In the genomic region with DNA sequence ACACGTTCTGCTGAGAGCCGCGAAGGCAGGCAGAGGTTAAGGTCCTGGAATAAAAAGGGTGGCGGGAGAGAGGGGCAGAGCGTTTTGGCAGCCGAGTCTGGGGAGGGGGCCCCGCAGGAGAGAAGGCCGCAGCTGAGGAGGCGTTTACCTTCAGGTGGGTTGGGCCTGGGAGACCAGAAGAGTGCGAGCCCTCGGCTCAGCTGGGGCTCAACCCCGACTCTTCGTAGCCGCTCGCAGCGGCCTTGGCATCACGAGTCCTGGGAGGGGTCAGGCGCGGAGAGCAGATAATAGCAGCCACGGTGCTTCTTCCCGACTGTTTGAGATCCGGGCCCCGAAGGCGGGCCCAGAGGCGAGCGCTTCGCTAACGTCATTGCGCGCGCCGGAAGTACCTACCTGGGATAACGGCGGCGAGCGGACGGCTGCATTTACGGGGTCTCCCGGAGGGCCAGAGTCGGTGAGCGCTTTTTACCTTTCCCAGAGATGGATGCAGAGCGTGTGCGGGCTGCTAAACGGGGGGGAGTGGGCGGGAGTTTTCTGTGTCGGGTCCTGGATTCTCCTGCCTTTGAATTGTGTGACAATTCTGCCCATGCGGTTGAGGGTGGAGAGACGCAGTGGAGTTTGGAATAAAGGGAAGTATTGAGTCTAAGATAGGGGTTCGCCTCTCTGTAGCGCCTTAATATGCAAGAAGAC, we compare ENCODE assay signal across 1 cellular context.
A peak's percentile ranks its signal among the peaks of the same experiment; 100 is the strongest.
TF ChIP-seq lines count a peak whose summit lies in the region.

TSS of gene PPHLN1 (plus strand) at position 392 of the 690 bp plus-strand sequence. CDS start 9,736 bp downstream, outside the sequence.
A gene with protein sequence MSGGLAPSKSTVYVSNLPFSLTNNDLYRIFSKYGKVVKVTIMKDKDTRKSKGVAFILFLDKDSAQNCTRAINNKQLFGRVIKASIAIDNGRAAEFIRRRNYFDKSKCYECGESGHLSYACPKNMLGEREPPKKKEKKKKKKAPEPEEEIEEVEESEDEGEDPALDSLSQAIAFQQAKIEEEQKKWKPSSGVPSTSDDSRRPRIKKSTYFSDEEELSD (minus strand): TSS at position 319 of the 690 bp plus-strand sequence. CDS start 1,992 bp downstream, outside the sequence.

TF ChIP-seq in K562, 482 proteins besides CTCF, POLR2A, EP300 and RAD21 (continued from another document and continues in another):
- no peak for TF ChIP-seq AFF4 (CRISPR knock-in tag; IDR thresholded peaks at IDR 0.05)
- TF ChIP-seq, protein P1, sequence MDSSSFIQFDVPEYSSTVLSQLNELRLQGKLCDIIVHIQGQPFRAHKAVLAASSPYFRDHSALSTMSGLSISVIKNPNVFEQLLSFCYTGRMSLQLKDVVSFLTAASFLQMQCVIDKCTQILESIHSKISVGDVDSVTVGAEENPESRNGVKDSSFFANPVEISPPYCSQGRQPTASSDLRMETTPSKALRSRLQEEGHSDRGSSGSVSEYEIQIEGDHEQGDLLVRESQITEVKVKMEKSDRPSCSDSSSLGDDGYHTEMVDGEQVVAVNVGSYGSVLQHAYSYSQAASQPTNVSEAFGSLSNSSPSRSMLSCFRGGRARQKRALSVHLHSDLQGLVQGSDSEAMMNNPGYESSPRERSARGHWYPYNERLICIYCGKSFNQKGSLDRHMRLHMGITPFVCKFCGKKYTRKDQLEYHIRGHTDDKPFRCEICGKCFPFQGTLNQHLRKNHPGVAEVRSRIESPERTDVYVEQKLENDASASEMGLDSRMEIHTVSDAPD (CRISPR knock-in tag; IDR thresholded peaks at IDR 0.05) = no peak
- no peak for TF ChIP-seq SMARCB1 (IDR thresholded peaks at IDR 0.05; ENCODE audit: insufficient read length, low read depth)
- TF ChIP-seq, protein P2, sequence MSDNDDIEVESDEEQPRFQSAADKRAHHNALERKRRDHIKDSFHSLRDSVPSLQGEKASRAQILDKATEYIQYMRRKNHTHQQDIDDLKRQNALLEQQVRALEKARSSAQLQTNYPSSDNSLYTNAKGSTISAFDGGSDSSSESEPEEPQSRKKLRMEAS (CRISPR knock-in tag; IDR thresholded peaks at IDR 0.05) = peak; percentile 63
- peak; percentile 93 for TF ChIP-seq GABPA (tag; conservative IDR thresholded peaks at IDR 0.05; ENCODE audit: low read depth)
- TF ChIP-seq HNRNPL (IDR thresholded peaks at IDR 0.05; ENCODE audit: low read depth, low read length) = no peak
- no peak for TF ChIP-seq ZNF224 (CRISPR knock-in tag; IDR thresholded peaks at IDR 0.05)
- no peak for TF ChIP-seq ZNF445 (CRISPR knock-in tag; IDR thresholded peaks at IDR 0.05; ENCODE audit: low read depth)
- no peak for TF ChIP-seq ARID3B (CRISPR knock-in tag; IDR thresholded peaks at IDR 0.05; ENCODE audit: borderline replicate concordance)
- no peak for TF ChIP-seq NR2C1 (IDR thresholded peaks at IDR 0.05)
- TF ChIP-seq NR2C1 (tag; IDR thresholded peaks at IDR 0.05) = 0 out of 2 replicates have a peak, but pooled peaks have one; percentile 36
- peak; percentile 86 for TF ChIP-seq ZBTB40 (IDR thresholded peaks at IDR 0.05)
- TF ChIP-seq ZBTB40 (CRISPR knock-in tag; IDR thresholded peaks at IDR 0.05) = no peak
- TF ChIP-seq, protein P3, sequence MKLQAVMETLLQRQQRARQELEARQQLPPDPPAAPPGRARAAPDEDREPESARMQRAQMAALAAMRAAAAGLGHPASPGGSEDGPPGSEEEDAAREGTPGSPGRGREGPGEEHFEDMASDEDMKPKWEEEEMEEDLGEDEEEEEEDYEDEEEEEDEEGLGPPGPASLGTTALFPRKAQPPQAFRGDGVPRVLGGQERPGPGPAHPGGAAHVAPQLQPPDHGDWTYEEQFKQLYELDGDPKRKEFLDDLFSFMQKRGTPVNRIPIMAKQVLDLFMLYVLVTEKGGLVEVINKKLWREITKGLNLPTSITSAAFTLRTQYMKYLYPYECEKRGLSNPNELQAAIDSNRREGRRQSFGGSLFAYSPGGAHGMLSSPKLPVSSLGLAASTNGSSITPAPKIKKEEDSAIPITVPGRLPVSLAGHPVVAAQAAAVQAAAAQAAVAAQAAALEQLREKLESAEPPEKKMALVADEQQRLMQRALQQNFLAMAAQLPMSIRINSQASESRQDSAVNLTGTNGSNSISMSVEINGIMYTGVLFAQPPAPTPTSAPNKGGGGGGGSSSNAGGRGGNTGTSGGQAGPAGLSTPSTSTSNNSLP (IDR thresholded peaks at IDR 0.05; ENCODE audit: borderline replicate concordance, low read depth, low read length) = no peak
- no peak for TF ChIP-seq POU5F1 (IDR thresholded peaks at IDR 0.05; ENCODE audit: borderline replicate concordance, low read depth, low read length, partially characterized antibody)
- TF ChIP-seq ZNF780A (CRISPR knock-in tag; IDR thresholded peaks at IDR 0.05) = no peak
- TF ChIP-seq ZNF165 (CRISPR knock-in tag; IDR thresholded peaks at IDR 0.05; ENCODE audit: borderline replicate concordance) = no peak
- no peak for TF ChIP-seq TEAD1 (CRISPR knock-in tag; IDR thresholded peaks at IDR 0.05)
- TF ChIP-seq BRD4 (IDR thresholded peaks at IDR 0.05) = no peak
- peak; percentile 88 for TF ChIP-seq SUPT5H (IDR thresholded peaks at IDR 0.05)
- peak; percentile 91 for TF ChIP-seq ZBTB12 (CRISPR knock-in tag; IDR thresholded peaks at IDR 0.05)
- TF ChIP-seq WHSC1 (IDR thresholded peaks at IDR 0.05; ENCODE audit: low read length) = no peak
- no peak for TF ChIP-seq ZNF589 (CRISPR knock-in tag; IDR thresholded peaks at IDR 0.05; ENCODE audit: low read depth)
- peak; percentile 86 for TF ChIP-seq ATF1 (CRISPR knock-in tag; IDR thresholded peaks at IDR 0.05)
- peak; percentile 98 for TF ChIP-seq ATF1 (tag; IDR thresholded peaks at IDR 0.05)
- TF ChIP-seq, protein P4, sequence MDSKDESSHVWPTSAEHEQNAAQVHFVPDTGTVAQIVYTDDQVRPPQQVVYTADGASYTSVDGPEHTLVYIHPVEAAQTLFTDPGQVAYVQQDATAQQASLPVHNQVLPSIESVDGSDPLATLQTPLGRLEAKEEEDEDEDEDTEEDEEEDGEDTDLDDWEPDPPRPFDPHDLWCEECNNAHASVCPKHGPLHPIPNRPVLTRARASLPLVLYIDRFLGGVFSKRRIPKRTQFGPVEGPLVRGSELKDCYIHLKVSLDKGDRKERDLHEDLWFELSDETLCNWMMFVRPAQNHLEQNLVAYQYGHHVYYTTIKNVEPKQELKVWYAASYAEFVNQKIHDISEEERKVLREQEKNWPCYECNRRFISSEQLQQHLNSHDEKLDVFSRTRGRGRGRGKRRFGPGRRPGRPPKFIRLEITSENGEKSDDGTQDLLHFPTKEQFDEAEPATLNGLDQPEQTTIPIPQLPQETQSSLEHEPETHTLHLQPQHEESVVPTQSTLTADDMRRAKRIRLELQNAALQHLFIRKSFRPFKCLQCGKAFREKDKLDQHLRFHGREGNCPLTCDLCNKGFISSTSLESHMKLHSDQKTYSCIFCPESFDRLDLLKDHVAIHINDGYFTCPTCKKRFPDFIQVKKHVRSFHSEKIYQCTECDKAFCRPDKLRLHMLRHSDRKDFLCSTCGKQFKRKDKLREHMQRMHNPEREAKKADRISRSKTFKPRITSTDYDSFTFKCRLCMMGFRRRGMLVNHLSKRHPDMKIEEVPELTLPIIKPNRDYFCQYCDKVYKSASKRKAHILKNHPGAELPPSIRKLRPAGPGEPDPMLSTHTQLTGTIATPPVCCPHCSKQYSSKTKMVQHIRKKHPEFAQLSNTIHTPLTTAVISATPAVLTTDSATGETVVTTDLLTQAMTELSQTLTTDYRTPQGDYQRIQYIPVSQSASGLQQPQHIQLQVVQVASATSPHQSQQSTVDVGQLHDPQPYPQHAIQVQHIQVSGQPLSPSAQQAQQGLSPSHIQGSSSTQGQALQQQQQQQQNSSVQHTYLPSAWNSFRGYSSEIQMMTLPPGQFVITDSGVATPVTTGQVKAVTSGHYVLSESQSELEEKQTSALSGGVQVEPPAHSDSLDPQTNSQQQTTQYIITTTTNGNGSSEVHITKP (IDR thresholded peaks at IDR 0.05; ENCODE audit: partially characterized antibody) = peak; percentile 7
